ENCODE assay signal across 8 cellular contexts in genomic region chr11:111841370-111842053, GRCh38. TPM values are rescaled to one million over a fixed set of nuclear protein-coding genes. Genes with fewer than 3 reads are reported as not detected.
DNase-seq lines count a peak whose midpoint lies in the region; ATAC-seq and TF ChIP-seq lines count a peak whose summit lies in the region.

No MANE protein-coding gene starts in this region.

- peak; percentile 90 for ATAC-seq in left cardiac atrium
- ATAC-seq in GM18907 (IDR thresholded peaks at IDR 0.05; ENCODE audit: unreplicated experiment), result no peak

- intact Hi-C loops in left cardiac atrium (cut with DNase I), result loop anchor here (2.0 to 10.0 kb wide), 7 partner anchors 64 to 387 kb away; partner anchors contain the start of gene SIK2 (in 1 of the 2)

- POLR2A ChIA-PET in HEK293T (lab: Yijun Ruan, JAX), result no interaction called here

- CTCF ChIA-PET in HEK293T (lab: Yijun Ruan, JAX), result interaction anchor here (0.6 to 1.7 kb wide), 9 partner anchors 9 to 1330 kb away, joined by 3 to 8 read pairs (median 3); partner anchors contain the start of gene ALG9

- DNase-seq in DMS153 treated with DMSO at 0.1 percent for 48 hours (lab: John Stamatoyannopoulos, UW; ENCODE audit: unreplicated experiment) (peak; percentile 65), HEK293T (ENCODE audit: extremely low spot score) (peak; percentile 71), NCI-H1694 treated with DMSO at 0.1 percent for 48 hours (lab: John Stamatoyannopoulos, UW) (peak; percentile 39), T-helper 1 cell (peak; percentile 60 to 88 (median 73)), amniotic stem cell (lab: John Stamatoyannopoulos, UW) (peak; percentile 66), left cardiac atrium (peak; percentile 91), retina (peak; percentile 60)

TF ChIP-seq in HEK293T, 16 proteins besides CTCF, POLR2A, EP300 and RAD21:
- TF ChIP-seq ELF4 (IDR thresholded peaks at IDR 0.05) (no peak), FOXK2 (IDR thresholded peaks at IDR 0.05) (no peak), FOXA1 (IDR thresholded peaks at IDR 0.05) (no peak), CTBP1 (IDR thresholded peaks at IDR 0.05; ENCODE audit: borderline replicate concordance) (0 out of 2 replicates have a peak, but pooled peaks have one; percentile 12)
TF ChIP-seq in HEK293T: peak in this region for 1.

RNA-seq across cellular contexts. Expression of gene ALG9, which starts 29.9 kb away (rescaled TPM):
- 100 to 1,000 TPM in 1 of 2 donors, 10 to 100 TPM in 1; 31.5 to 116 TPM for total RNA-seq in left cardiac atrium

RNA-seq across cellular contexts. Expression of gene FDXACB1, which starts 37.5 kb away (rescaled TPM):
- total RNA-seq in left cardiac atrium, result 1 to 10 TPM; 1.0 to 1.2 TPM

RNA-seq across cellular contexts. Expression of gene CFAP68, which starts 37.8 kb away (rescaled TPM):
- 10 to 100 TPM; 17.1 to 22.2 TPM for total RNA-seq in left cardiac atrium

Comparison
In these comparisons a context has a peak if more than half of its experiments do, and no peak if none do; other contexts are left out.
1. DNase-seq: peak in every context shown above with its lines; median percentile 91 in left cardiac atrium; 73 in T-helper 1 cell; 71 in HEK293T; 66 in amniotic stem cell; 65 in DMS153 treated with DMSO at 0.1 percent for 48 hours; 60 in retina; 39 in NCI-H1694 treated with DMSO at 0.1 percent for 48 hours.